9 cellular contexts compared by ENCODE assay signal in genomic region chr1:30748098-30748698, GRCh38. TPM values are rescaled to one million over a fixed set of nuclear protein-coding genes. Genes with fewer than 3 reads are reported as not detected.
DNase-seq lines count a peak whose midpoint lies in the region; ATAC-seq, FAIRE-seq and TF ChIP-seq lines count a peak whose summit lies in the region.
"Had no signal": no experiment of that assay in that cellular context is flagged by ENCODE, and none has a peak within 500 bp of the region (broad histone marks: within the 10 kb centered on the region; RNA-seq: fewer than 3 reads in every experiment).

No MANE protein-coding gene starts in this region.

- H3K9ac ChIP-seq in GM12878 (ENCODE audit: control insufficient read depth, insufficient read depth, low read length): peak overlapping the region; percentile 97
- no peak overlapping the region for H3K9ac ChIP-seq in neural progenitor cell

- no peaks in the 10 kb centered on the region for H3K36me3 Mint-ChIP-seq in neural progenitor cell

- H3K4me3 ChIP-seq in GM12878 (peak overlapping the region; percentile 98), neural progenitor cell (no peak overlapping the region)

- DNase-seq in GM03348 (ENCODE audit: low spot score): peak; percentile 39
- peak; percentile 91 for DNase-seq in NCI-H1694 treated with DMSO at 0.1 percent for 48 hours (lab: John Stamatoyannopoulos, UW)
- DNase-seq in GM12878 (ENCODE audit: low read depth, low spot score): no peak
- DNase-seq in neural progenitor cell (ENCODE audit: low spot score): no peak
- DNase-seq in effector CD8-positive, alpha-beta T cell (lab: John Stamatoyannopoulos, UW): no peak
- no peak for DNase-seq in ecto neural progenitor cell (ENCODE audit: low spot score)

- CTCF ChIA-PET in GM12878 (lab: Yijun Ruan, JAX): interaction anchor here (0.8 to 16.5 kb wide), 6 partner anchors 11 to 34 kb away, joined by 3 to 161 read pairs (median 26); partner anchors contain the start of gene MATN1

- H2AFZ ChIP-seq in GM12878 (ENCODE audit: control insufficient read depth, low read depth, low read length) (no peak overlapping the region), neural progenitor cell (replicated peaks) (peak overlapping the region; percentile 81)

- no peak for TF ChIP-seq POLR2A in GM12878 (IDR thresholded peaks at IDR 0.05; ENCODE audit: low read depth, low read length)

- H3K27me3 ChIP-seq in GM12878 (replicated peaks in 1 of 2; ENCODE audit: control insufficient read depth in 2 of 2, insufficient read depth in 2 of 2, low read length in 1 of 2): no peaks in the 10 kb centered on the region
- H3K27me3 ChIP-seq in neural progenitor cell: no peaks in the 10 kb centered on the region

- intact Hi-C loops in GM12878 (cut with micrococcal nuclease; ENCODE audit: unreplicated experiment): loop anchor here (2.0 kb wide), 1 partner anchor 17 kb away; no protein-coding TSS in a partner anchor

- RAD21 ChIA-PET in GM12878 (lab: Charles Lee; ENCODE audit: unreplicated experiment): interaction anchor here (0.8 to 15.3 kb wide), 4 partner anchors 11 to 31 kb away, joined by 4 to 462 read pairs (median 112); partner anchors contain the start of gene LAPTM5

- no peak overlapping the region for H3K4me3 Mint-ChIP-seq in neural progenitor cell

- no peak for FAIRE-seq in GM12878 (lab: Jason Lieb, UNC)

- no peaks in the 10 kb centered on the region for H3F3A ChIP-seq in neural progenitor cell (ENCODE audit: low read depth)

- POLR2A ChIA-PET in GM12878 (lab: Charles Lee): interaction anchor here (1.7 to 22.5 kb wide), 3 partner anchors 12 to 26 kb away, joined by 3 to 741 read pairs (median 10); partner anchors contain the start of gene LAPTM5

- no peak for TF ChIP-seq EP300 in GM12878 (IDR thresholded peaks at IDR 0.05; ENCODE audit: borderline replicate concordance in 1 of 2, control insufficient read depth in 1 of 2, low read depth in 2 of 2, low read length in 2 of 2)

- peaks cover 11% of the 10 kb centered on the region for H3K27me3 Mint-ChIP-seq in neural progenitor cell (ENCODE audit: insufficient read depth, low read depth)

- H3K79me2 ChIP-seq in GM12878 (ENCODE audit: control insufficient read depth, insufficient read depth, low read length) (peaks cover 100% of the 10 kb centered on the region), neural progenitor cell (ENCODE audit: low read depth) (no peaks in the 10 kb centered on the region)

- ATAC-seq in GM12878 (peak; percentile 4), GM19035 (IDR thresholded peaks at IDR 0.05; ENCODE audit: unreplicated experiment) (no peak), HG03354 (IDR thresholded peaks at IDR 0.05; ENCODE audit: poor library complexity, severe bottlenecking, unreplicated experiment) (no peak)

- in situ Hi-C loops in GM12878 (cut with MboI): no loop called here

- WGBS in GM12878 (ENCODE audit: insufficient coverage, insufficient replicate concordance, low lambda C conversion rate, missing lambda C conversion rate): 10% methylated on average over 9 of the region's 9 CpGs

- BruUV-seq in GM12878 (replicated peaks; lab: Mats Ljungman, UMichigan): no TSS peak

- H3K27ac ChIP-seq in GM12878 (ENCODE audit: control insufficient read depth, insufficient read depth) (peak overlapping the region; percentile 93), neural progenitor cell (no peak overlapping the region)

- TF ChIP-seq CTCF in GM12878 (IDR thresholded peaks at IDR 0.05 in 2 of 3, conservative IDR thresholded peaks at IDR 0.05 in 1 of 3; ENCODE audit: control insufficient read depth in 2 of 3, extremely low read depth in 1 of 3, insufficient read depth in 1 of 3, low read depth in 3 of 3, low read length in 3 of 3): no peak
- no peak for TF ChIP-seq CTCF in neural progenitor cell (IDR thresholded peaks at IDR 0.05)

- H4K20me1 ChIP-seq in GM12878 (ENCODE audit: control insufficient read depth, insufficient read depth) (no peaks in the 10 kb centered on the region), neural progenitor cell (ENCODE audit: low read depth) (no peaks in the 10 kb centered on the region)

- SMC1A ChIA-PET in GM12878 (lab: Charles Lee; ENCODE audit: uncharacterized antibody, unreplicated experiment): interaction anchor here (0.8 to 24.8 kb wide), 4 partner anchors 11 to 33 kb away, joined by 3 to 556 read pairs (median 344); partner anchors contain the start of genes LAPTM5 and MATN1

- H3K9me3 Mint-ChIP-seq in neural progenitor cell: no peaks in the 10 kb centered on the region

- H3K36me3 ChIP-seq in GM12878 (ENCODE audit: control insufficient read depth in 2 of 2, insufficient read depth in 2 of 2, low read length in 1 of 2): peaks cover 10 to 16% of the 10 kb centered on the region in 2 experiments
- H3K36me3 ChIP-seq in neural progenitor cell: no peaks in the 10 kb centered on the region

- H3K4me1 ChIP-seq in GM12878 (ENCODE audit: control insufficient read depth, insufficient read depth, low read length) (peaks cover 91% of the 10 kb centered on the region), neural progenitor cell (peaks cover 4% of the 10 kb centered on the region)

- no peak for TF ChIP-seq RAD21 in GM12878 (IDR thresholded peaks at IDR 0.05; ENCODE audit: insufficient read depth, low read depth, low read length)

- H3K4me2 ChIP-seq in GM12878 (ENCODE audit: control insufficient read depth, insufficient read depth) (peak overlapping the region; percentile 75), neural progenitor cell (no peak overlapping the region)

- H3K9me3 ChIP-seq in GM12878 (replicated peaks; ENCODE audit: control insufficient read depth, insufficient read depth, low read length) (no peaks in the 10 kb centered on the region), neural progenitor cell (ENCODE audit: low read depth) (no peaks in the 10 kb centered on the region)

- no peak overlapping the region for H3K27ac Mint-ChIP-seq in neural progenitor cell

- H3K4me1 Mint-ChIP-seq in neural progenitor cell: peaks cover 12% of the 10 kb centered on the region

TF ChIP-seq in GM12878, 131 proteins besides CTCF, POLR2A, EP300 and RAD21 (continues in another document):
- TF ChIP-seq TAF1 (IDR thresholded peaks at IDR 0.05; ENCODE audit: borderline replicate concordance, low read depth, low read length) (peak; percentile 41; the same call in 1 of the 2 replicates), SPI1 (IDR thresholded peaks at IDR 0.05; ENCODE audit: borderline replicate concordance, insufficient read depth, low read depth, low read length) (no peak), NFXL1 (IDR thresholded peaks at IDR 0.05; ENCODE audit: borderline replicate concordance) (no peak), ATF3 (IDR thresholded peaks at IDR 0.05; ENCODE audit: borderline replicate concordance, extremely low read depth, low read depth, low read length) (no peak), MAX (IDR thresholded peaks at IDR 0.05; ENCODE audit: low read depth, low read length) (no peak), POU2F2 (IDR thresholded peaks at IDR 0.05; ENCODE audit: borderline replicate concordance, low read depth, low read length) (peak; percentile 11; the same call in 1 of the 3 replicates)

RNA-seq across cellular contexts. Expression of gene LAPTM5, which starts 9.4 kb away (rescaled TPM):
- total RNA-seq in GM12878 (2013; cell fraction: nucleolus; rRNA removed): 345 and 349 TPM in 2 replicates
- total RNA-seq in GM12878 (2014; rRNA removed) (360 and 370 TPM in 2 replicates), GM12878 (2014; rRNA removed; fragmentation: Illumina TruSeq; extraction: Trizol) (423 and 431 TPM in 2 replicates), GM12878 (2021) (740 and 758 TPM in 2 replicates), neural progenitor cell (ENCODE audit: low replicate concordance) (not detected in 2 replicates)
- polyA plus RNA-seq in GM12878 (2011; ENCODE audit: low read depth): 582 TPM
- polyA plus RNA-seq in GM12878 (2011; rRNA removed) (411 and 682 TPM in 2 replicates), GM12878 (2014; fragmentation: Illumina TruSeq; extraction: Trizol) (972 and 1,013 TPM in 2 replicates), GM12878 (2014; fragmentation: Nextera tagmentation; extraction: Ambion mirVana) (10 to 100 TPM; 24.1 to 48.8 TPM), GM12878 (2014; rRNA removed) (675 and 692 TPM in 2 replicates), GM12878 (2016; fragmentation: Nextera tagmentation; extraction: Ambion mirVana) (1,000 to 10,000 TPM in 1 of 2 experiments, 100 to 1,000 TPM in 1; 977 to 1,034 TPM)
- 985 and 1,156 TPM in 2 replicates for polyA plus RNA-seq in GM12878 (2011; cell fraction: cytosol; rRNA removed)
- 492 and 615 TPM in 2 replicates for polyA plus RNA-seq in GM12878 (2011; cell fraction: nucleus; rRNA removed)
- polyA plus RNA-seq in GM12878 (2012): 791 and 943 TPM in 2 replicates
- polyA minus RNA-seq in GM12878 (2011; rRNA and poly(A)+ RNA removed): 1,330 and 1,556 TPM in 2 replicates
- 364 and 402 TPM in 2 replicates for polyA minus RNA-seq in GM12878 (2011; cell fraction: cytosol; rRNA and poly(A)+ RNA removed)
- 131 and 171 TPM in 2 replicates for polyA minus RNA-seq in GM12878 (2011; cell fraction: nucleus; rRNA and poly(A)+ RNA removed)

RNA-seq across cellular contexts. Expression of gene MATN1, which starts 24.8 kb away (rescaled TPM):
- 0.51 and 1.9 TPM in 2 replicates for total RNA-seq in GM12878 (2013; cell fraction: nucleolus; rRNA removed)
- 0.11 and 0.27 TPM in 2 replicates for total RNA-seq in GM12878 (2014; rRNA removed)
- 0.04 TPM in 1 of 2 replicates, not detected in the other for total RNA-seq in GM12878 (2014; rRNA removed; fragmentation: Illumina TruSeq; extraction: Trizol)
- 0.21 and 0.24 TPM in 2 replicates for total RNA-seq in GM12878 (2021)
- 0.31 TPM for polyA plus RNA-seq in GM12878 (2011; ENCODE audit: low read depth)
- 0.36 and 0.50 TPM in 2 replicates for polyA plus RNA-seq in GM12878 (2011; rRNA removed)
- 0.67 and 0.77 TPM in 2 replicates for polyA plus RNA-seq in GM12878 (2011; cell fraction: cytosol; rRNA removed)
- polyA plus RNA-seq in GM12878 (2011; cell fraction: nucleus; rRNA removed): 1.5 and 2.1 TPM in 2 replicates
- polyA plus RNA-seq in GM12878 (2012): 0.48 and 0.60 TPM in 2 replicates
- polyA plus RNA-seq in GM12878 (2014; fragmentation: Illumina TruSeq; extraction: Trizol): 0.07 and 0.11 TPM in 2 replicates
- polyA plus RNA-seq in GM12878 (2014; fragmentation: Nextera tagmentation; extraction: Ambion mirVana): under 1 TPM in 1 of 2 experiments, not detected in 1; 0.07 TPM
- 0.10 and 0.46 TPM in 2 replicates for polyA plus RNA-seq in GM12878 (2014; rRNA removed)
- under 1 TPM; 0.09 to 0.44 TPM for polyA plus RNA-seq in GM12878 (2016; fragmentation: Nextera tagmentation; extraction: Ambion mirVana)
- 0.22 and 0.72 TPM in 2 replicates for polyA minus RNA-seq in GM12878 (2011; rRNA and poly(A)+ RNA removed)
- not detected in 2 replicates for polyA minus RNA-seq in GM12878 (2011; cell fraction: cytosol; rRNA and poly(A)+ RNA removed)
- 0.67 and 1.3 TPM in 2 replicates for polyA minus RNA-seq in GM12878 (2011; cell fraction: nucleus; rRNA and poly(A)+ RNA removed)
- total RNA-seq in neural progenitor cell (ENCODE audit: low replicate concordance): 0.09 TPM in 1 of 2 replicates, not detected in the other
- total RNA-seq: pulmonary artery endothelial cell had no signal

Comparison
In these comparisons a context has a peak if more than half of its experiments do, and no peak if none do; other contexts are left out.
1. DNase-seq: peak in GM03348 (single experiment) and NCI-H1694 treated with DMSO at 0.1 percent for 48 hours (single experiment); none in GM12878 (single experiment), neural progenitor cell (single experiment), effector CD8-positive, alpha-beta T cell (single experiment) and ecto neural progenitor cell (single experiment).
2. RNA of gene LAPTM5, which starts 9.4 kb away (total RNA-seq): 345 to 758 TPM in GM12878; not detected in neural progenitor cell; every median in the first group is over 100 times any median in the second.